Comparison of ENCODE assay signal across 12 cellular contexts in genomic region chr12:54420766-54421144, GRCh38. TPM values are rescaled to one million over a fixed set of nuclear protein-coding genes. Genes with fewer than 3 reads are reported as not detected.
DNase-seq lines count a peak whose midpoint lies in the region; ATAC-seq and TF ChIP-seq lines count a peak whose summit lies in the region.
"Had no signal": no experiment of that assay in that cellular context is flagged by ENCODE, and none has a peak within 500 bp of the region (broad histone marks: within the 10 kb centered on the region; RNA-seq: fewer than 3 reads in every experiment).

No MANE protein-coding gene starts in this region.

- no peaks in the 10 kb centered on the region for H3K36me3 ChIP-seq in brain microvascular endothelial cell (replicated peaks)
- no peaks in the 10 kb centered on the region for H3K36me3 ChIP-seq in mucosa of stomach (ENCODE audit: control insufficient read depth, insufficient read depth, low read length)
- no peaks in the 10 kb centered on the region for H3K36me3 ChIP-seq in uterus

- H3K9ac ChIP-seq in mucosa of stomach (ENCODE audit: low read length) = peak overlapping the region; percentile 13

- ATAC-seq in Right ventricle myocardium inferior = peak; percentile 14

- H3K4me3 ChIP-seq in brain microvascular endothelial cell (ENCODE audit: low read depth, low read length) (no peak overlapping the region), mucosa of stomach (ENCODE audit: low read length) (no peak overlapping the region), uterus (peak overlapping the region in 1 of 2 donors; percentile 84)

- intact Hi-C loops in Right ventricle myocardium inferior (cut with DNase I) = no loop called here
- intact Hi-C loops in cardiac septum (cut with DNase I) = no loop called here
- intact Hi-C loops in uterus (cut with DNase I; ENCODE audit: low total_unique reads) = no loop called here

- DNase-seq in Right ventricle myocardium inferior (ENCODE audit: missing footprints) (no peak), cardiac septum (ENCODE audit: low spot score) (no peak), brain microvascular endothelial cell (no peak), uterus (peak; percentile 62 to 77), NCI-H1105 treated with DMSO at 0.1 percent for 48 hours (lab: John Stamatoyannopoulos, UW) (no peak), NOMO-1 treated with DMSO at 0.1 percent for 48 hours (lab: John Stamatoyannopoulos, UW; ENCODE audit: unreplicated experiment) (no peak)
- DNase-seq in activated effector memory CD4-positive, alpha-beta T cell treated with Interleukin-2 at 50 U/mL for 16 hours = no peak
- DNase-seq: activated CD4-positive, alpha-beta T cell treated with anti-CD3 and anti-CD28 coated beads, Interleukin-2, amount 50 U/mL, for 4 hours; substantia nigra had no signal

- H3K4me1 ChIP-seq in mucosa of stomach (ENCODE audit: control insufficient read depth, insufficient read depth, low read length) (peaks cover 24% of the 10 kb centered on the region), uterus (peaks cover 0 to 14% of the 10 kb centered on the region in 2 donors)

- TF ChIP-seq CTCF in brain microvascular endothelial cell (IDR thresholded peaks at IDR 0.05; ENCODE audit: low read depth, low read length, missing control alignments) = no peak
- no peak for TF ChIP-seq CTCF in uterus (IDR thresholded peaks at IDR 0.05)

- H3K9me3 ChIP-seq in mucosa of stomach (ENCODE audit: control insufficient read depth, low read length) = no peaks in the 10 kb centered on the region
- no peaks in the 10 kb centered on the region for H3K9me3 ChIP-seq in uterus

- H3K27me3 ChIP-seq in brain microvascular endothelial cell (replicated peaks) (no peaks in the 10 kb centered on the region), mucosa of stomach (ENCODE audit: control insufficient read depth, insufficient read depth, low read length) (peaks cover 51% of the 10 kb centered on the region), uterus (no peaks in the 10 kb centered on the region)

- H3K27ac ChIP-seq in brain microvascular endothelial cell (peak overlapping the region; percentile 36), uterus (peak overlapping the region; percentile 94 to 97)

- in situ Hi-C loops in brain microvascular endothelial cell (cut with HindIII; ENCODE audit: low pct_ligation_motif_present, low sequenced_read_pairs) = no loop called here

- TF ChIP-seq POLR2A in uterus (IDR thresholded peaks at IDR 0.05) = no peak

RNA-seq across cellular contexts. Expression of gene ITGA5, which starts 1.7 kb away (rescaled TPM):
- 53.5 TPM for total RNA-seq in Right ventricle myocardium inferior
- 48.2 TPM for total RNA-seq in cardiac septum
- total RNA-seq in uterus = 100 to 1,000 TPM in 2 of 4 donors, 10 to 100 TPM in 2; 69.7 to 223 (median 99.4) TPM

RNA-seq across cellular contexts. Expression of gene ZNF385A, which starts 36.2 kb away (rescaled TPM):
- total RNA-seq in Right ventricle myocardium inferior = 11.6 TPM
- total RNA-seq in cardiac septum = 4.8 TPM
- total RNA-seq in uterus = 10 to 100 TPM in 1 of 4 donors, 1 to 10 TPM in 1, under 1 TPM in 2; 0.26 to 16.9 (median 3.2) TPM

RNA-seq across cellular contexts. Expression of gene GTSF1, which starts 52.6 kb away (rescaled TPM):
- total RNA-seq in Right ventricle myocardium inferior (0.38 TPM), cardiac septum (not detected), uterus (not detected)
- total RNA-seq: NCI-H460 had no signal

RNA-seq across cellular contexts. Expression of gene GPR84, which starts 56.5 kb away (rescaled TPM):
- 0.22 TPM for total RNA-seq in Right ventricle myocardium inferior
- total RNA-seq in cardiac septum = 0.22 TPM
- total RNA-seq in uterus = under 1 TPM in 2 of 4 donors, not detected in 2; 0.21 to 0.27 TPM
- total RNA-seq: NCI-H460, renal cortical epithelial cell had no signal

Comparison
In these comparisons a context has a peak if more than half of its experiments do, and no peak if none do; other contexts are left out.
1. DNase-seq: peak in uterus (2 of 2); none in Right ventricle myocardium inferior (single experiment), cardiac septum (single experiment), brain microvascular endothelial cell (single experiment), NCI-H1105 treated with DMSO at 0.1 percent for 48 hours (single experiment), NOMO-1 treated with DMSO at 0.1 percent for 48 hours (single experiment) and activated effector memory CD4-positive, alpha-beta T cell treated with Interleukin-2 at 50 U/mL for 16 hours (single experiment).